Comparison of ENCODE assay signal across 2 cellular contexts in genomic region chr4:38873290-38873949, GRCh38.
TF ChIP-seq lines count a peak whose summit lies in the region.

No MANE protein-coding gene starts in this region.

TF ChIP-seq in IMR-90, 13 proteins besides CTCF, POLR2A, EP300 and RAD21:
- no peak for TF ChIP-seq RCOR1 (IDR thresholded peaks at IDR 0.05; ENCODE audit: insufficient replicate concordance, low read length)
- TF ChIP-seq CHD1 (IDR thresholded peaks at IDR 0.05; ENCODE audit: low read depth, low read length), result no peak
- TF ChIP-seq RFX5 (IDR thresholded peaks at IDR 0.05; ENCODE audit: low read depth, low read length), result no peak
- no peak for TF ChIP-seq CEBPB (IDR thresholded peaks at IDR 0.05; ENCODE audit: low read depth, low read length)
- no peak for TF ChIP-seq MAFK (IDR thresholded peaks at IDR 0.05; ENCODE audit: low read depth, low read length)
- TF ChIP-seq BHLHE40 (IDR thresholded peaks at IDR 0.05; ENCODE audit: low read depth, low read length), result no peak
- TF ChIP-seq ELK1 (IDR thresholded peaks at IDR 0.05; ENCODE audit: borderline replicate concordance, low read depth, low read length), result no peak
- TF ChIP-seq SMC3 (IDR thresholded peaks at IDR 0.05; ENCODE audit: low read depth, low read length), result no peak
- TF ChIP-seq MAZ (IDR thresholded peaks at IDR 0.05; ENCODE audit: borderline replicate concordance, low read depth, low read length), result no peak
- TF ChIP-seq MXI1 (IDR thresholded peaks at IDR 0.05; ENCODE audit: borderline replicate concordance, low read depth, low read length), result no peak
- TF ChIP-seq NFE2L2 (IDR thresholded peaks at IDR 0.05; ENCODE audit: low read depth, low read length), result no peak
- TF ChIP-seq USF2 (IDR thresholded peaks at IDR 0.05; ENCODE audit: low read depth, low read length), result no peak
- TF ChIP-seq FOS (IDR thresholded peaks at IDR 0.05; ENCODE audit: low read depth, low read length), result no peak

TF ChIP-seq in SK-N-SH, 30 proteins besides CTCF, POLR2A, EP300 and RAD21:
- TF ChIP-seq FOXM1 (IDR thresholded peaks at IDR 0.05; ENCODE audit: low read depth) (no peak), TEAD4 (IDR thresholded peaks at IDR 0.05; ENCODE audit: borderline replicate concordance, insufficient read depth) (no peak), PBX3 (IDR thresholded peaks at IDR 0.05) (no peak), MXI1 (IDR thresholded peaks at IDR 0.05; ENCODE audit: low read depth, low read length) (no peak), NFIC (IDR thresholded peaks at IDR 0.05; ENCODE audit: borderline replicate concordance) (no peak), MAX (IDR thresholded peaks at IDR 0.05; ENCODE audit: low read depth) (no peak), RXRA (IDR thresholded peaks at IDR 0.05; ENCODE audit: borderline replicate concordance, low read depth) (no peak)
